8 cellular contexts compared by ENCODE assay signal in the genomic region with DNA sequence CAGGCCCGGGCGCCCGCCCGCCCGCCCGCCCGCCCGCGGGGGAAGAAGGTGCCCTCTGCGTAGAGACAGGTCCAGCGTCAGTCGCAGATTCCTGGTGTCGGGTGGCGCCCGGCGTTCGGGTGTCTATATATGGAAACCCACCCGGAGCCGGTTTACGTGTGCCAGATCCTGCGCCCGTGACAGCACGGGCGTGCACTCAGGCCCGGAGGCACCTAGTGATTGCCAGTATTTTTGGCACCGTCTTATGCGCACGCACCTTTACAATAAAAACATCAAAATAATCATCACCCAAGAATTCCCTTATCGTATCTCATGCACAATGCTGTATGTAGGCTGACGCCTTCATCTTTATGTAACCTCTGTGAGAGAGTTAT. TPM values are rescaled to one million over a fixed set of nuclear protein-coding genes. Genes with fewer than 3 reads are reported as not detected.
DNase-seq lines count a peak whose midpoint lies in the region; ATAC-seq and TF ChIP-seq lines count a peak whose summit lies in the region.

No MANE protein-coding gene starts in this region.

- H4K20me1 ChIP-seq in PC-9 (ENCODE audit: insufficient read depth) = no peaks in the 10 kb centered on the region

- in situ Hi-C loops in T47D (cut with HindIII; ENCODE audit: low pct_unique_long_range_greater_than_20kb, low sequenced_read_pairs) = no loop called here

- CTCF ChIA-PET in PC-9 (lab: Charles Lee) = no interaction called here

- no peaks in the 10 kb centered on the region for H3K36me3 ChIP-seq in PC-9 (ENCODE audit: low read depth)

- peak overlapping the region; percentile 75; the same call in 1 of the 2 replicates for H2AFZ ChIP-seq in PC-9

- ATAC-seq in HG02870 (IDR thresholded peaks at IDR 0.05; ENCODE audit: unreplicated experiment) (peak; percentile 12), HG02610 (IDR thresholded peaks at IDR 0.05; ENCODE audit: unreplicated experiment) (no peak)

- BruUV-seq in PC-9 (replicated peaks; lab: Mats Ljungman, UMichigan) = no TSS peak

- intact Hi-C loops in PC-9 (cut with micrococcal nuclease; ENCODE audit: unreplicated experiment) = loop anchor here (10.0 kb wide), 1 partner anchor 891 kb away; no protein-coding TSS in a partner anchor

- H3K27ac ChIP-seq in PC-9 = no peak overlapping the region
- H3K27ac ChIP-seq in skin epidermis = peak overlapping the region in 4 of 21 experiments; percentile 28 to 74 (median 38)

- H3K27me3 ChIP-seq in PC-9 (ENCODE audit: insufficient read depth, low read depth) = no peaks in the 10 kb centered on the region

- POLR2A ChIA-PET in PC-9 (lab: Charles Lee; ENCODE audit: unreplicated experiment) = interaction anchor here (0.6 to 1.1 kb wide), 4 partner anchors 31 to 160 kb away, joined by 3 to 12 read pairs (median 4); no protein-coding TSS in a partner anchor

- H3K4me3 ChIP-seq in PC-9 (peak overlapping the region; percentile 71), skin epidermis (peak overlapping the region; percentile 42 to 61 (median 56))

- no peak for TF ChIP-seq CTCF in PC-9 (conservative IDR thresholded peaks at IDR 0.05)

- peaks cover 8% of the 10 kb centered on the region; the same call in 1 of the 2 replicates for H3K4me1 ChIP-seq in PC-9 (replicated peaks; ENCODE audit: insufficient read depth)

- DNase-seq in NCI-H146 (lab: John Stamatoyannopoulos, UW) = peak; percentile 20
- no peak for DNase-seq in NCI-H146 treated with DMSO at 0.1 percent for 48 hours (lab: John Stamatoyannopoulos, UW; ENCODE audit: unreplicated experiment)
- peak; percentile 35 to 52 for DNase-seq in PC-9
- DNase-seq in T47D (ENCODE audit: low read depth in 1 of 2, low spot score in 1 of 2) = peak; percentile 23 to 45
- DNase-seq in iris pigment epithelial cell (ENCODE audit: low read depth) = peak; percentile 28

- H3K9me3 ChIP-seq in PC-9 (ENCODE audit: insufficient read depth, low read depth) = no peaks in the 10 kb centered on the region

- H3K4me2 ChIP-seq in PC-9 = peak overlapping the region; percentile 90

- H3K79me2 ChIP-seq in PC-9 (ENCODE audit: low read depth) = peaks cover 5% of the 10 kb centered on the region; the same call in 1 of the 2 replicates

- no peaks in the 10 kb centered on the region for H3K9me2 ChIP-seq in PC-9 (ENCODE audit: insufficient read depth)

- no peaks in the 10 kb centered on the region for H3F3A ChIP-seq in PC-9 (ENCODE audit: insufficient read depth, low read depth)

RNA-seq across cellular contexts. Expression of gene SLC25A4, which starts 0.5 kb away (rescaled TPM):
- total RNA-seq in PC-9 (2021) = 15.6 and 15.9 TPM in 2 replicates
